In genomic region chr19:50008532-50008931, GRCh38 we compare ENCODE assay signal across 1 cellular context.
TF ChIP-seq lines count a peak whose summit lies in the region.

No MANE protein-coding gene starts in this region.

TF ChIP-seq in GM23338, 12 proteins besides CTCF, POLR2A, EP300 and RAD21 (continued from another document):
- TF ChIP-seq ZNF462 (CRISPR knock-in tag; IDR thresholded peaks at IDR 0.05) (no peak), ZNF114 (CRISPR knock-in tag; IDR thresholded peaks at IDR 0.05) (no peak), EZH2 (IDR thresholded peaks at IDR 0.05; ENCODE audit: low read depth, unreplicated experiment) (no peak), NANOG (IDR thresholded peaks at IDR 0.05; ENCODE audit: borderline replicate concordance) (no peak), POLR2AphosphoS5 (IDR thresholded peaks at IDR 0.05; ENCODE audit: low read depth) (no peak), CREB1 (CRISPR knock-in tag; IDR thresholded peaks at IDR 0.05; ENCODE audit: low read depth) (no peak), JUNB (IDR thresholded peaks at IDR 0.05; ENCODE audit: unreplicated experiment) (no peak), ZNF331 (CRISPR knock-in tag; IDR thresholded peaks at IDR 0.05; ENCODE audit: low read depth) (no peak), ETS1 (IDR thresholded peaks at IDR 0.05) (no peak)
